In the genomic region with DNA sequence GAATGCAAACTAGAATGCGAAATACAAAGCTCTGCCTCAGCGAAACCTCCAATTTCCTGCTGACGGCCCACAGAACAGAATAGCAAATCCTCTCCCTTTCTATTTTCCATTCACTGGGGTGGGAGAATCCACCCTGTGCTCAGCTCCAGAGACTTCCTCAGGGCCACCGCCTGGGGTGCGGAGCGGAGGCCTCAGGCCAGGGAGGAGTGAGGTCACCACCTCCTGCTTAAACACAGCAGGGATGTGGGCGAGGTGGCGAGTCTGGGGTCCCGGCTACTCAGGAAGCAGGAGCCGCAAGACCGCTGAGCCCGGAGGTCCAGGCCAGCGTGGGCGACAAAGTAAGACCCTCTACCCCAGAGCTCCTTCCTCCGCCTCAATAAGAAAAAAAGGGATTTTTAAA, we compare ENCODE assay signal across 8 cellular contexts. TPM values are rescaled to one million over a fixed set of nuclear protein-coding genes. Genes with fewer than 3 reads are reported as not detected.
DNase-seq lines count a peak whose midpoint lies in the region; ATAC-seq, FAIRE-seq and TF ChIP-seq lines count a peak whose summit lies in the region.

No MANE protein-coding gene starts in this region.

- peaks cover 32% of the 10 kb centered on the region for H3K36me3 Mint-ChIP-seq in HFFc6 (ENCODE audit: low read depth)
- peaks cover 29% of the 10 kb centered on the region for H3K36me3 Mint-ChIP-seq in activated naive CD8-positive, alpha-beta T cell treated with anti-CD3 and anti-CD28 coated beads, Interleukin-2, amount 10 ng/mL, durations not matched to agents 7 days and 5 days

- peak overlapping the region; percentile 98 for H3K4me3 ChIP-seq in iPS-18a (ENCODE audit: low read length)
- H3K4me3 ChIP-seq in skin epidermis = peak overlapping the region in 6 of 7 experiments; percentile 61 to 84 (median 66)

- H3K27ac Mint-ChIP-seq in HFFc6 = no peak overlapping the region
- H3K27ac Mint-ChIP-seq in activated naive CD8-positive, alpha-beta T cell treated with anti-CD3 and anti-CD28 coated beads, Interleukin-2, amount 10 ng/mL, durations not matched to agents 7 days and 5 days = peak overlapping the region; percentile 94

- peak overlapping the region; percentile 28 for H3K9ac ChIP-seq in iPS-18a (ENCODE audit: low read length)

- no peak for ATAC-seq in activated naive CD8-positive, alpha-beta T cell treated with anti-CD3 and anti-CD28 coated beads, Interleukin-2, amount 10 ng/mL, durations not matched to agents 7 days and 5 days (ENCODE audit: low read depth)
- no peak for ATAC-seq in HG03520 (IDR thresholded peaks at IDR 0.05; ENCODE audit: unreplicated experiment)

- H3K27me3 ChIP-seq in iPS-18a (ENCODE audit: control insufficient read depth, insufficient read depth, low read length) = no peaks in the 10 kb centered on the region

- peaks cover 9% of the 10 kb centered on the region for H3K36me3 ChIP-seq in iPS-18a (ENCODE audit: control insufficient read depth, low read depth, low read length)

- peaks cover 9% of the 10 kb centered on the region for H3K4me1 ChIP-seq in iPS-18a (ENCODE audit: control insufficient read depth, low read depth, low read length)

- no peak for FAIRE-seq in urothelium cell line (lab: Jason Lieb, UNC)

- no peak for TF ChIP-seq CTCF in HFFc6 (IDR thresholded peaks at IDR 0.05)

- DNase-seq in HFFc6 (no peak), NCI-H2081 treated with DMSO at 0.1 percent for 48 hours (lab: John Stamatoyannopoulos, UW) (no peak), putamen (ENCODE audit: low spot score) (no peak), urothelium cell line (ENCODE audit: low spot score) (no peak)
- DNase-seq in activated naive CD8-positive, alpha-beta T cell treated with anti-CD3 and anti-CD28 coated beads, Interleukin-2, amount 10 ng/mL, durations not matched to agents 7 days and 5 days = no peak

- H3K4me3 Mint-ChIP-seq in HFFc6 = peak overlapping the region; percentile 92; the same call in 1 of the 2 replicates
- H3K4me3 Mint-ChIP-seq in activated naive CD8-positive, alpha-beta T cell treated with anti-CD3 and anti-CD28 coated beads, Interleukin-2, amount 10 ng/mL, durations not matched to agents 7 days and 5 days = peak overlapping the region; percentile 90

- H3K9me3 Mint-ChIP-seq in HFFc6 = peaks cover 25% of the 10 kb centered on the region
- H3K9me3 Mint-ChIP-seq in activated naive CD8-positive, alpha-beta T cell treated with anti-CD3 and anti-CD28 coated beads, Interleukin-2, amount 10 ng/mL, durations not matched to agents 7 days and 5 days = peaks cover 5% of the 10 kb centered on the region

- H3K27me3 Mint-ChIP-seq in HFFc6 (ENCODE audit: insufficient read depth) = 0 out of 2 replicates have a peak, but pooled peaks cover 3% of the 10 kb centered on the region
- H3K27me3 Mint-ChIP-seq in activated naive CD8-positive, alpha-beta T cell treated with anti-CD3 and anti-CD28 coated beads, Interleukin-2, amount 10 ng/mL, durations not matched to agents 7 days and 5 days = no peaks in the 10 kb centered on the region

- H3K4me1 Mint-ChIP-seq in HFFc6 (ENCODE audit: low read depth) = peaks cover 5% of the 10 kb centered on the region; the same call in 1 of the 2 replicates
- H3K4me1 Mint-ChIP-seq in activated naive CD8-positive, alpha-beta T cell treated with anti-CD3 and anti-CD28 coated beads, Interleukin-2, amount 10 ng/mL, durations not matched to agents 7 days and 5 days = peaks cover 9% of the 10 kb centered on the region

- POLR2A ChIA-PET in activated naive CD8-positive, alpha-beta T cell treated with anti-CD3 and anti-CD28 coated beads, Interleukin-2, amount 10 ng/mL, durations not matched to agents 7 days and 5 days (lab: Charles Lee) = interaction anchor here (1.1 kb wide), 1 partner anchor 209 kb away, joined by 3 read pairs; no protein-coding TSS in a partner anchor

- H3K9me3 ChIP-seq in iPS-18a (ENCODE audit: control insufficient read depth, low read depth, low read length) = no peaks in the 10 kb centered on the region

- peak overlapping the region; percentile 57 for H3K27ac ChIP-seq in iPS-18a (ENCODE audit: low read length)
- peak overlapping the region in 16 of 21 experiments; percentile 7 to 93 (median 88) for H3K27ac ChIP-seq in skin epidermis

RNA-seq across cellular contexts. Expression of gene ZNF320, which starts 0.7 kb away (rescaled TPM):
- 1 to 10 TPM; 4.7 to 7.3 (median 5.4) TPM for total RNA-seq in HFFc6 (2021; fragmentation: NEBNext Ultra II Directional; extraction: Animal tissue kit (Norgen Biotek cat#: 25700))
- total RNA-seq in activated naive CD8-positive, alpha-beta T cell treated with anti-CD3 and anti-CD28 coated beads, Interleukin-2, amount 10 ng/mL, durations not matched to agents 7 days and 5 days = 10 to 100 TPM; 13.0 to 13.3 TPM

RNA-seq across cellular contexts. Expression of gene ZNF888, which starts 25.1 kb away (rescaled TPM):
- 1 to 10 TPM; 2.2 to 3.1 (median 2.8) TPM for total RNA-seq in HFFc6 (2021; fragmentation: NEBNext Ultra II Directional; extraction: Animal tissue kit (Norgen Biotek cat#: 25700))
- 10 to 100 TPM in 1 of 2 experiments, 1 to 10 TPM in 1; 9.8 to 10.4 TPM for total RNA-seq in activated naive CD8-positive, alpha-beta T cell treated with anti-CD3 and anti-CD28 coated beads, Interleukin-2, amount 10 ng/mL, durations not matched to agents 7 days and 5 days

RNA-seq across cellular contexts. Expression of gene ZNF468, which starts 40.7 kb away (rescaled TPM):
- 10 to 100 TPM in 4 of 6 experiments, 1 to 10 TPM in 2; 8.5 to 12.9 (median 11.2) TPM for total RNA-seq in HFFc6 (2021; fragmentation: NEBNext Ultra II Directional; extraction: Animal tissue kit (Norgen Biotek cat#: 25700))
- total RNA-seq in activated naive CD8-positive, alpha-beta T cell treated with anti-CD3 and anti-CD28 coated beads, Interleukin-2, amount 10 ng/mL, durations not matched to agents 7 days and 5 days = 10 to 100 TPM; 23.8 to 24.2 TPM
